1 cellular context compared by ENCODE assay signal in the genomic region with DNA sequence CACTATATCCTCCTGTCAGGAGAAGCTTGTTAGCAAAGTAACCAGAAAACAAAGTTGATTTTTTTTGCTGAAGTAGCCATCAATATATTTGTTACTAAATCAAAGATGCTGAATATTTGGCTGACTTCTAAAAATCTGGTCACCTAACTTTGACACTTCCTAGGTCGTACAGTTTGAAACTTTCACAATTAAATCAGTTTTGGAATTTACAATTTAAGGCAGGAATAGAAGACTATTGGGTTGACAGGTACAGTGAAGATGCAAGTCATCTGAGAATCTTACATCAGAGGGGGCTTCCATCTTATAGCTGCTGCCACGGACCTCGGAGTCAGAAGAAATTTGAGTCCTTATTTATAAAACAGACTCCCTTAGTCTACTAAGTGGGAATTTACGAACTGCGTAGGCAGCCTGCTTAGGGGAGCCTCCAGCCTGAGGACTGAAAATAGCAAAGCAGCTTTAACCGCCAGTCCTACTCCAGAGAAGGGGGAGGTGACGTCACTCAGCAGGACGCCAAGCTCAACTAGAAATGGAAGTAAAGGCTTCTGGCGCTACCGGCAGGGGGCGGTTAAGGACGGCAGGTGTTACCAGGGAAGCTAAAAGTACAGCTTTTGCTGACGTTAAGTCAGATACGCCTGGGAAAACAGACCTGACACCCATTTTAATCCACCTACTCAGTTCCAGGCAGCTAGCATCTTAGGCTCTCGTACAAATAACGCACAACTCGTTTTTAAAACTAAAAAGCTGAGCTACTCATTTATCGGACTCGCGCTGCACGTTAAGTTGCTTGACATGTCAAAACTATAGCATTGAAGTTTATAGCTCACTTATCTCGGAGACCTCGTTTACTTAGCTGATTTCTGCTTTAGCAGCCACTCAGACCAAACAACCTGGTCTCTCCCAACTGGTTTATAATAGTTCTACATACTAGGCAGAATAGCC.
TF ChIP-seq lines count a peak whose summit lies in the region.

No MANE protein-coding gene starts in this region.

TF ChIP-seq in H1, 55 proteins besides CTCF, POLR2A, EP300 and RAD21 (continued from another document):
- peak; percentile 50 for TF ChIP-seq TAF1 (IDR thresholded peaks at IDR 0.05; ENCODE audit: low read depth, low read length)
- peak; percentile 94; the same call in 1 of the 2 replicates for TF ChIP-seq POLR2AphosphoS5 (IDR thresholded peaks at IDR 0.05; ENCODE audit: low read depth, low read length)
- TF ChIP-seq TAF7 (optimal IDR thresholded peaks at IDR 0.05; ENCODE audit: borderline replicate concordance, low read depth, low read length) = peak; percentile 40
- TF ChIP-seq GTF2F1 (IDR thresholded peaks at IDR 0.05; ENCODE audit: borderline replicate concordance, low read depth, low read length) = no peak
- TF ChIP-seq POU5F1 (IDR thresholded peaks at IDR 0.05; ENCODE audit: low read depth, low read length) = no peak
- TF ChIP-seq CBX5 (IDR thresholded peaks at IDR 0.05; ENCODE audit: low read depth, low read length) = no peak
- no peak for TF ChIP-seq SRF (IDR thresholded peaks at IDR 0.05; ENCODE audit: low read depth, low read length)
- TF ChIP-seq CHD1 (IDR thresholded peaks at IDR 0.05; ENCODE audit: low read depth, low read length) = no peak; the same call in 1 of the 2 replicates
- TF ChIP-seq TEAD4 (IDR thresholded peaks at IDR 0.05; ENCODE audit: low read depth, low read length) = no peak
- TF ChIP-seq MAFK (IDR thresholded peaks at IDR 0.05; ENCODE audit: low read depth, low read length) = no peak; the same call in 1 of the 2 replicates
- TF ChIP-seq, protein P1, sequence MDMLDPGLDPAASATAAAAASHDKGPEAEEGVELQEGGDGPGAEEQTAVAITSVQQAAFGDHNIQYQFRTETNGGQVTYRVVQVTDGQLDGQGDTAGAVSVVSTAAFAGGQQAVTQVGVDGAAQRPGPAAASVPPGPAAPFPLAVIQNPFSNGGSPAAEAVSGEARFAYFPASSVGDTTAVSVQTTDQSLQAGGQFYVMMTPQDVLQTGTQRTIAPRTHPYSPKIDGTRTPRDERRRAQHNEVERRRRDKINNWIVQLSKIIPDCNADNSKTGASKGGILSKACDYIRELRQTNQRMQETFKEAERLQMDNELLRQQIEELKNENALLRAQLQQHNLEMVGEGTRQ (IDR thresholded peaks at IDR 0.05; ENCODE audit: low read length) = no peak
- no peak for TF ChIP-seq BCL11A (IDR thresholded peaks at IDR 0.05; ENCODE audit: low read depth in 2 of 2, low read length in 2 of 2)
- peak; percentile 84 for TF ChIP-seq TCF12 (IDR thresholded peaks at IDR 0.05; ENCODE audit: low read depth, low read length)
- no peak for TF ChIP-seq CTBP2 (IDR thresholded peaks at IDR 0.05; ENCODE audit: borderline replicate concordance, insufficient read depth, insufficient read length, low read length)
- no peak for TF ChIP-seq NRF1 (IDR thresholded peaks at IDR 0.05; ENCODE audit: low read depth, low read length)
- no peak for TF ChIP-seq FOSL1 (IDR thresholded peaks at IDR 0.05; ENCODE audit: insufficient read depth, low read depth, low read length)
- TF ChIP-seq RNF2 (IDR thresholded peaks at IDR 0.05; ENCODE audit: borderline replicate concordance, low read depth, low read length, missing control alignments, poor library complexity, severe bottlenecking) = no peak
- TF ChIP-seq EGR1 (IDR thresholded peaks at IDR 0.05; ENCODE audit: borderline replicate concordance, low read depth, low read length) = 0 out of 2 replicates have a peak, but pooled peaks have one; percentile 31
- TF ChIP-seq, protein P2, sequence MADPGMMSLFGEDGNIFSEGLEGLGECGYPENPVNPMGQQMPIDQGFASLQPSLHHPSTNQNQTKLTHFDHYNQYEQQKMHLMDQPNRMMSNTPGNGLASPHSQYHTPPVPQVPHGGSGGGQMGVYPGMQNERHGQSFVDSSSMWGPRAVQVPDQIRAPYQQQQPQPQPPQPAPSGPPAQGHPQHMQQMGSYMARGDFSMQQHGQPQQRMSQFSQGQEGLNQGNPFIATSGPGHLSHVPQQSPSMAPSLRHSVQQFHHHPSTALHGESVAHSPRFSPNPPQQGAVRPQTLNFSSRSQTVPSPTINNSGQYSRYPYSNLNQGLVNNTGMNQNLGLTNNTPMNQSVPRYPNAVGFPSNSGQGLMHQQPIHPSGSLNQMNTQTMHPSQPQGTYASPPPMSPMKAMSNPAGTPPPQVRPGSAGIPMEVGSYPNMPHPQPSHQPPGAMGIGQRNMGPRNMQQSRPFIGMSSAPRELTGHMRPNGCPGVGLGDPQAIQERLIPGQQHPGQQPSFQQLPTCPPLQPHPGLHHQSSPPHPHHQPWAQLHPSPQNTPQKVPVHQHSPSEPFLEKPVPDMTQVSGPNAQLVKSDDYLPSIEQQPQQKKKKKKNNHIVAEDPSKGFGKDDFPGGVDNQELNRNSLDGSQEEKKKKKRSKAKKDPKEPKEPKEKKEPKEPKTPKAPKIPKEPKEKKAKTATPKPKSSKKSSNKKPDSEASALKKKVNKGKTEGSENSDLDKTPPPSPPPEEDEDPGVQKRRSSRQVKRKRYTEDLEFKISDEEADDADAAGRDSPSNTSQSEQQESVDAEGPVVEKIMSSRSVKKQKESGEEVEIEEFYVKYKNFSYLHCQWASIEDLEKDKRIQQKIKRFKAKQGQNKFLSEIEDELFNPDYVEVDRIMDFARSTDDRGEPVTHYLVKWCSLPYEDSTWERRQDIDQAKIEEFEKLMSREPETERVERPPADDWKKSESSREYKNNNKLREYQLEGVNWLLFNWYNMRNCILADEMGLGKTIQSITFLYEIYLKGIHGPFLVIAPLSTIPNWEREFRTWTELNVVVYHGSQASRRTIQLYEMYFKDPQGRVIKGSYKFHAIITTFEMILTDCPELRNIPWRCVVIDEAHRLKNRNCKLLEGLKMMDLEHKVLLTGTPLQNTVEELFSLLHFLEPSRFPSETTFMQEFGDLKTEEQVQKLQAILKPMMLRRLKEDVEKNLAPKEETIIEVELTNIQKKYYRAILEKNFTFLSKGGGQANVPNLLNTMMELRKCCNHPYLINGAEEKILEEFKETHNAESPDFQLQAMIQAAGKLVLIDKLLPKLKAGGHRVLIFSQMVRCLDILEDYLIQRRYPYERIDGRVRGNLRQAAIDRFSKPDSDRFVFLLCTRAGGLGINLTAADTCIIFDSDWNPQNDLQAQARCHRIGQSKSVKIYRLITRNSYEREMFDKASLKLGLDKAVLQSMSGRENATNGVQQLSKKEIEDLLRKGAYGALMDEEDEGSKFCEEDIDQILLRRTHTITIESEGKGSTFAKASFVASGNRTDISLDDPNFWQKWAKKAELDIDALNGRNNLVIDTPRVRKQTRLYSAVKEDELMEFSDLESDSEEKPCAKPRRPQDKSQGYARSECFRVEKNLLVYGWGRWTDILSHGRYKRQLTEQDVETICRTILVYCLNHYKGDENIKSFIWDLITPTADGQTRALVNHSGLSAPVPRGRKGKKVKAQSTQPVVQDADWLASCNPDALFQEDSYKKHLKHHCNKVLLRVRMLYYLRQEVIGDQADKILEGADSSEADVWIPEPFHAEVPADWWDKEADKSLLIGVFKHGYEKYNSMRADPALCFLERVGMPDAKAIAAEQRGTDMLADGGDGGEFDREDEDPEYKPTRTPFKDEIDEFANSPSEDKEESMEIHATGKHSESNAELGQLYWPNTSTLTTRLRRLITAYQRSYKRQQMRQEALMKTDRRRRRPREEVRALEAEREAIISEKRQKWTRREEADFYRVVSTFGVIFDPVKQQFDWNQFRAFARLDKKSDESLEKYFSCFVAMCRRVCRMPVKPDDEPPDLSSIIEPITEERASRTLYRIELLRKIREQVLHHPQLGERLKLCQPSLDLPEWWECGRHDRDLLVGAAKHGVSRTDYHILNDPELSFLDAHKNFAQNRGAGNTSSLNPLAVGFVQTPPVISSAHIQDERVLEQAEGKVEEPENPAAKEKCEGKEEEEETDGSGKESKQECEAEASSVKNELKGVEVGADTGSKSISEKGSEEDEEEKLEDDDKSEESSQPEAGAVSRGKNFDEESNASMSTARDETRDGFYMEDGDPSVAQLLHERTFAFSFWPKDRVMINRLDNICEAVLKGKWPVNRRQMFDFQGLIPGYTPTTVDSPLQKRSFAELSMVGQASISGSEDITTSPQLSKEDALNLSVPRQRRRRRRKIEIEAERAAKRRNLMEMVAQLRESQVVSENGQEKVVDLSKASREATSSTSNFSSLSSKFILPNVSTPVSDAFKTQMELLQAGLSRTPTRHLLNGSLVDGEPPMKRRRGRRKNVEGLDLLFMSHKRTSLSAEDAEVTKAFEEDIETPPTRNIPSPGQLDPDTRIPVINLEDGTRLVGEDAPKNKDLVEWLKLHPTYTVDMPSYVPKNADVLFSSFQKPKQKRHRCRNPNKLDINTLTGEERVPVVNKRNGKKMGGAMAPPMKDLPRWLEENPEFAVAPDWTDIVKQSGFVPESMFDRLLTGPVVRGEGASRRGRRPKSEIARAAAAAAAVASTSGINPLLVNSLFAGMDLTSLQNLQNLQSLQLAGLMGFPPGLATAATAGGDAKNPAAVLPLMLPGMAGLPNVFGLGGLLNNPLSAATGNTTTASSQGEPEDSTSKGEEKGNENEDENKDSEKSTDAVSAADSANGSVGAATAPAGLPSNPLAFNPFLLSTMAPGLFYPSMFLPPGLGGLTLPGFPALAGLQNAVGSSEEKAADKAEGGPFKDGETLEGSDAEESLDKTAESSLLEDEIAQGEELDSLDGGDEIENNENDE (IDR thresholded peaks at IDR 0.05; ENCODE audit: insufficient replicate concordance, low read length) = peak; percentile 19
- TF ChIP-seq NANOG (IDR thresholded peaks at IDR 0.05; ENCODE audit: insufficient read depth, low read depth, low read length, poor library complexity, severe bottlenecking) = no peak
- TF ChIP-seq PHF8 (conservative IDR thresholded peaks at IDR 0.05; ENCODE audit: low read depth, low read length) = no peak
- TF ChIP-seq, protein P3, sequence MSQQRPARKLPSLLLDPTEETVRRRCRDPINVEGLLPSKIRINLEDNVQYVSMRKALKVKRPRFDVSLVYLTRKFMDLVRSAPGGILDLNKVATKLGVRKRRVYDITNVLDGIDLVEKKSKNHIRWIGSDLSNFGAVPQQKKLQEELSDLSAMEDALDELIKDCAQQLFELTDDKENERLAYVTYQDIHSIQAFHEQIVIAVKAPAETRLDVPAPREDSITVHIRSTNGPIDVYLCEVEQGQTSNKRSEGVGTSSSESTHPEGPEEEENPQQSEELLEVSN (IDR thresholded peaks at IDR 0.05) = no peak
- TF ChIP-seq ZNF274 (IDR thresholded peaks at IDR 0.05; ENCODE audit: borderline replicate concordance, extremely low read depth, low read length) = no peak
- peak; percentile 80 to 96; a peak in 3 of 4 replicates for TF ChIP-seq SIN3A (conservative IDR thresholded peaks at IDR 0.05 in 1 of 2, IDR thresholded peaks at IDR 0.05 in 1 of 2; ENCODE audit: low read depth in 1 of 2, low read length in 2 of 2)
- no peak for TF ChIP-seq GABPA (IDR thresholded peaks at IDR 0.05; ENCODE audit: borderline replicate concordance, insufficient read depth, low read length)
- 0 out of 2 replicates have a peak, but pooled peaks have one; percentile 28 for TF ChIP-seq SP1 (IDR thresholded peaks at IDR 0.05; ENCODE audit: low read depth, low read length)
- TF ChIP-seq, protein P4, sequence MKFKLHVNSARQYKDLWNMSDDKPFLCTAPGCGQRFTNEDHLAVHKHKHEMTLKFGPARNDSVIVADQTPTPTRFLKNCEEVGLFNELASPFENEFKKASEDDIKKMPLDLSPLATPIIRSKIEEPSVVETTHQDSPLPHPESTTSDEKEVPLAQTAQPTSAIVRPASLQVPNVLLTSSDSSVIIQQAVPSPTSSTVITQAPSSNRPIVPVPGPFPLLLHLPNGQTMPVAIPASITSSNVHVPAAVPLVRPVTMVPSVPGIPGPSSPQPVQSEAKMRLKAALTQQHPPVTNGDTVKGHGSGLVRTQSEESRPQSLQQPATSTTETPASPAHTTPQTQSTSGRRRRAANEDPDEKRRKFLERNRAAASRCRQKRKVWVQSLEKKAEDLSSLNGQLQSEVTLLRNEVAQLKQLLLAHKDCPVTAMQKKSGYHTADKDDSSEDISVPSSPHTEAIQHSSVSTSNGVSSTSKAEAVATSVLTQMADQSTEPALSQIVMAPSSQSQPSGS (IDR thresholded peaks at IDR 0.05; ENCODE audit: low read length) = peak; percentile 99
- no peak for TF ChIP-seq KDM4A (IDR thresholded peaks at IDR 0.05; ENCODE audit: low read depth, low read length, severe bottlenecking)
- no peak for TF ChIP-seq SIRT6 (IDR thresholded peaks at IDR 0.05; ENCODE audit: low read length)
- no peak for TF ChIP-seq CBX8 (IDR thresholded peaks at IDR 0.05; ENCODE audit: borderline replicate concordance, low read depth, low read length)
- no peak; the same call in none of the 2 replicates for TF ChIP-seq SP4 (IDR thresholded peaks at IDR 0.05; ENCODE audit: low read length)
- peak; percentile 84 for TF ChIP-seq CREB1 (IDR thresholded peaks at IDR 0.05)
- TF ChIP-seq KDM1A (IDR thresholded peaks at IDR 0.05; ENCODE audit: borderline replicate concordance, low read length) = no peak
- peak; percentile 96 for TF ChIP-seq JUND (IDR thresholded peaks at IDR 0.05; ENCODE audit: low read length)
- TF ChIP-seq YY1 (IDR thresholded peaks at IDR 0.05; ENCODE audit: low read depth, low read length) = peak; percentile 72; the same call in 1 of the 2 replicates
- peak; percentile 68 for TF ChIP-seq TBP (IDR thresholded peaks at IDR 0.05; ENCODE audit: low read depth, low read length)
- TF ChIP-seq RFX5 (IDR thresholded peaks at IDR 0.05; ENCODE audit: borderline replicate concordance, low read depth, low read length) = no peak
- no peak for TF ChIP-seq HDAC6 (IDR thresholded peaks at IDR 0.05; ENCODE audit: low read depth, low read length)
- TF ChIP-seq EZH2 (IDR thresholded peaks at IDR 0.05; ENCODE audit: low read depth, low read length, severe bottlenecking) = no peak
- no peak for TF ChIP-seq CHD2 (IDR thresholded peaks at IDR 0.05; ENCODE audit: low read length)
- TF ChIP-seq SP2 (IDR thresholded peaks at IDR 0.05; ENCODE audit: low read length) = no peak
- no peak for TF ChIP-seq CEBPB (IDR thresholded peaks at IDR 0.05; ENCODE audit: low read depth, low read length)
- TF ChIP-seq, protein P5, sequence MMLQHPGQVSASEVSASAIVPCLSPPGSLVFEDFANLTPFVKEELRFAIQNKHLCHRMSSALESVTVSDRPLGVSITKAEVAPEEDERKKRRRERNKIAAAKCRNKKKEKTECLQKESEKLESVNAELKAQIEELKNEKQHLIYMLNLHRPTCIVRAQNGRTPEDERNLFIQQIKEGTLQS (IDR thresholded peaks at IDR 0.05; ENCODE audit: insufficient read depth, low read depth, low read length) = no peak
- TF ChIP-seq RXRA (IDR thresholded peaks at IDR 0.05; ENCODE audit: insufficient read depth, low read depth, low read length) = no peak
- TF ChIP-seq SAP30 (IDR thresholded peaks at IDR 0.05; ENCODE audit: insufficient read depth, insufficient replicate concordance, low read length) = no peak
- TF ChIP-seq KDM5A (IDR thresholded peaks at IDR 0.05; ENCODE audit: low read length) = no peak
- TF ChIP-seq BACH1 (IDR thresholded peaks at IDR 0.05; ENCODE audit: low read length) = no peak
- no peak for TF ChIP-seq BRCA1 (IDR thresholded peaks at IDR 0.05; ENCODE audit: low read depth, low read length)
- TF ChIP-seq, protein P6, sequence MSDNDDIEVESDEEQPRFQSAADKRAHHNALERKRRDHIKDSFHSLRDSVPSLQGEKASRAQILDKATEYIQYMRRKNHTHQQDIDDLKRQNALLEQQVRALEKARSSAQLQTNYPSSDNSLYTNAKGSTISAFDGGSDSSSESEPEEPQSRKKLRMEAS (IDR thresholded peaks at IDR 0.05) = no peak
- TF ChIP-seq HDAC2 (IDR thresholded peaks at IDR 0.05; ENCODE audit: borderline replicate concordance in 1 of 2, low read depth in 2 of 2, low read length in 2 of 2) = peak in 1 of 2 experiments; percentile 12; a peak in 1 of 4 replicates
- TF ChIP-seq SIX5 (IDR thresholded peaks at IDR 0.05; ENCODE audit: low read depth, low read length) = no peak
TF ChIP-seq in H1: peak in this region for 15.
